ENCODE assay signal across 1 cellular context in the genomic region with DNA sequence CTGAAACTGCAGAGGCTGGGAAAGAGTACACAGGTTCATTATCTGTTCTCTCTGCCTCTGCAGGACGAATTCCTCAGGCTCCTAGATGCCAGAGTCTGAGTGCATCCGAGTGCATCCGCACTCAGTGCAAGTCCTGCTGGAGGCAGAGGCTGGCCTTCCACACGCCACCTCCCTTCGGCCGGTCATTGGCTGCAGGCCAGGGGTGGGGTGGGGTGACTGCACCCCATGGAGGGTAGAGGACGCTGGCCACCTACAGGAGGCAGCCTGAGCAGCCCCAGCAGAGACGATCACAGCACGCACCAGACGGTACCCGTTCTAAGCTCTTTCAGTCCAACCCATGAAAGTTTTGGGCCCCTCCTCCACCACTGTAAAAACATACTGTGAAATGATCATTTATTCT.
TF ChIP-seq lines count a peak whose summit lies in the region.

No MANE protein-coding gene starts in this region.

TF ChIP-seq in GM23338, 12 proteins besides CTCF, POLR2A, EP300 and RAD21 (continued from another document):
- TF ChIP-seq, protein P1, sequence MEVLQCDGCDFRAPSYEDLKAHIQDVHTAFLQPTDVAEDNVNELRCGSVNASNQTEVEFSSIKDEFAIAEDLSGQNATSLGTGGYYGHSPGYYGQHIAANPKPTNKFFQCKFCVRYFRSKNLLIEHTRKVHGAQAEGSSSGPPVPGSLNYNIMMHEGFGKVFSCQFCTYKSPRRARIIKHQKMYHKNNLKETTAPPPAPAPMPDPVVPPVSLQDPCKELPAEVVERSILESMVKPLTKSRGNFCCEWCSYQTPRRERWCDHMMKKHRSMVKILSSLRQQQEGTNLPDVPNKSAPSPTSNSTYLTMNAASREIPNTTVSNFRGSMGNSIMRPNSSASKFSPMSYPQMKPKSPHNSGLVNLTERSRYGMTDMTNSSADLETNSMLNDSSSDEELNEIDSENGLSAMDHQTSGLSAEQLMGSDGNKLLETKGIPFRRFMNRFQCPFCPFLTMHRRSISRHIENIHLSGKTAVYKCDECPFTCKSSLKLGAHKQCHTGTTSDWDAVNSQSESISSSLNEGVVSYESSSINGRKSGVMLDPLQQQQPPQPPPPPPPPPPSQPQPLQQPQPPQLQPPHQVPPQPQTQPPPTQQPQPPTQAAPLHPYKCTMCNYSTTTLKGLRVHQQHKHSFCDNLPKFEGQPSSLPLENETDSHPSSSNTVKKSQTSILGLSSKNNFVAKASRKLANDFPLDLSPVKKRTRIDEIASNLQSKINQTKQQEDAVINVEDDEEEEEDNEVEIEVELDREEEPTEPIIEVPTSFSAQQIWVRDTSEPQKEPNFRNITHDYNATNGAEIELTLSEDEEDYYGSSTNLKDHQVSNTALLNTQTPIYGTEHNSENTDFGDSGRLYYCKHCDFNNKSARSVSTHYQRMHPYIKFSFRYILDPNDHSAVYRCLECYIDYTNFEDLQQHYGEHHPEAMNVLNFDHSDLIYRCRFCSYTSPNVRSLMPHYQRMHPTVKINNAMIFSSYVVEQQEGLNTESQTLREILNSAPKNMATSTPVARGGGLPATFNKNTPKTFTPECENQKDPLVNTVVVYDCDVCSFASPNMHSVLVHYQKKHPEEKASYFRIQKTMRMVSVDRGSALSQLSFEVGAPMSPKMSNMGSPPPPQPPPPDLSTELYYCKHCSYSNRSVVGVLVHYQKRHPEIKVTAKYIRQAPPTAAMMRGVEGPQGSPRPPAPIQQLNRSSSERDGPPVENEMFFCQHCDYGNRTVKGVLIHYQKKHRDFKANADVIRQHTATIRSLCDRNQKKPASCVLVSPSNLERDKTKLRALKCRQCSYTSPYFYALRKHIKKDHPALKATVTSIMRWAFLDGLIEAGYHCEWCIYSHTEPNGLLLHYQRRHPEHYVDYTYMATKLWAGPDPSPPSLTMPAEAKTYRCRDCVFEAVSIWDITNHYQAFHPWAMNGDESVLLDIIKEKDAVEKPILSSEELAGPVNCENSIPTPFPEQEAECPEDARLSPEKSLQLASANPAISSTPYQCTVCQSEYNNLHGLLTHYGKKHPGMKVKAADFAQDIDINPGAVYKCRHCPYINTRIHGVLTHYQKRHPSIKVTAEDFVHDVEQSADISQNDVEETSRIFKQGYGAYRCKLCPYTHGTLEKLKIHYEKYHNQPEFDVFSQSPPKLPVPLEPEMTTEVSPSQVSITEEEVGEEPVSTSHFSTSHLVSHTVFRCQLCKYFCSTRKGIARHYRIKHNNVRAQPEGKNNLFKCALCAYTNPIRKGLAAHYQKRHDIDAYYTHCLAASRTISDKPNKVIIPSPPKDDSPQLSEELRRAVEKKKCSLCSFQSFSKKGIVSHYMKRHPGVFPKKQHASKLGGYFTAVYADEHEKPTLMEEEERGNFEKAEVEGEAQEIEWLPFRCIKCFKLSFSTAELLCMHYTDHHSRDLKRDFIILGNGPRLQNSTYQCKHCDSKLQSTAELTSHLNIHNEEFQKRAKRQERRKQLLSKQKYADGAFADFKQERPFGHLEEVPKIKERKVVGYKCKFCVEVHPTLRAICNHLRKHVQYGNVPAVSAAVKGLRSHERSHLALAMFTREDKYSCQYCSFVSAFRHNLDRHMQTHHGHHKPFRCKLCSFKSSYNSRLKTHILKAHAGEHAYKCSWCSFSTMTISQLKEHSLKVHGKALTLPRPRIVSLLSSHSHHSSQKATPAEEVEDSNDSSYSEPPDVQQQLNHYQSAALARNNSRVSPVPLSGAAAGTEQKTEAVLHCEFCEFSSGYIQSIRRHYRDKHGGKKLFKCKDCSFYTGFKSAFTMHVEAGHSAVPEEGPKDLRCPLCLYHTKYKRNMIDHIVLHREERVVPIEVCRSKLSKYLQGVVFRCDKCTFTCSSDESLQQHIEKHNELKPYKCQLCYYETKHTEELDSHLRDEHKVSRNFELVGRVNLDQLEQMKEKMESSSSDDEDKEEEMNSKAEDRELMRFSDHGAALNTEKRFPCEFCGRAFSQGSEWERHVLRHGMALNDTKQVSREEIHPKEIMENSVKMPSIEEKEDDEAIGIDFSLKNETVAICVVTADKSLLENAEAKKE (CRISPR knock-in tag; IDR thresholded peaks at IDR 0.05), result no peak
- TF ChIP-seq POLR2AphosphoS5 (IDR thresholded peaks at IDR 0.05; ENCODE audit: low read depth), result peak; percentile 22; the same call in 1 of the 2 replicates
TF ChIP-seq in GM23338: peak in this region for 1.
